Comparison of ENCODE assay signal across 15 cellular contexts in the genomic region with DNA sequence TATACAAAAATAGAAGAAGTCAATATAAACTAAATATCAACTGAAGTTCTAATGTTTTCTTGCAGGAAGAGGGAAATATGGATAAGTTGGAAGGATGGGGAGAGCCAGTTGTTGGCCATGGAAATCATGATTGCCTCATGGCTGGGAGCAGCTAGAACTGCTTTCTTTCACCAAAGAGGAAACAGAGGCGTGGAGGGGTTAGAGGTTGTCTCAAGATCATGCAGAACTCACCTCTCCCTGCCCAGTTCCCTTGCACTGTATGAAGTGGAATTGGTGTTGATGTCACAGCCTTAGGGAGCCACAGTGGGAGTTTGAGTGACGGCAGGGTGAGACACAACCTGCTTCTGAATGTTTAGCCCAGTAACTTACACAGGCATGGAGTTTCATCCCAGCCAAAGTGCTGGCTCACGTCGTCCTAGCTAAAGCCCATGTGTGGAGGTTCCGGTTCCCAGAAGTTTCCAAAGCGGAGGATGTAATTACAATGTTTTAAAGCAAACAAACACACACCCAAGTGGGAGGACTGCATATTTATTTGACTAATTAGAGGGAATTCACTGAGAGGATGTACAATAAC.
A peak's percentile ranks its signal among the peaks of the same experiment; 100 is the strongest.
DNase-seq lines count a peak whose midpoint lies in the region; ATAC-seq and TF ChIP-seq lines count a peak whose summit lies in the region.
"Had no signal": no experiment of that assay in that cellular context is flagged by ENCODE, and none has a peak within 500 bp of the region (broad histone marks: within the 10 kb centered on the region; RNA-seq: fewer than 3 reads in every experiment).

No MANE protein-coding gene starts in this region.

- H3K4me3 ChIP-seq in body of pancreas (no peak overlapping the region), right cardiac atrium (ENCODE audit: low read length) (no peak overlapping the region), skin epidermis (no peak overlapping the region)
- H3K4me3 ChIP-seq: SJSA1 had no signal

- 50 to 65% methylated on average over 6 of the region's 6 CpGs for WGBS in body of pancreas, 2 donors
- WGBS in right cardiac atrium: 40% methylated on average over 6 of the region's 6 CpGs

- peak; percentile 43 for ATAC-seq in body of pancreas
- peak; percentile 59 to 68 for ATAC-seq in right cardiac atrium
- no peak for ATAC-seq in GM18858 (IDR thresholded peaks at IDR 0.05; ENCODE audit: unreplicated experiment)
- ATAC-seq: naive thymus-derived CD8-positive, alpha-beta T cell; WTC11 had no signal

- intact Hi-C loops in body of pancreas (cut with DNase I) (no loop called here), right cardiac atrium (cut with DNase I) (no loop called here)

- no peaks in the 10 kb centered on the region for H3K27me3 ChIP-seq in body of pancreas
- no peaks in the 10 kb centered on the region for H3K27me3 ChIP-seq in right cardiac atrium (ENCODE audit: control insufficient read depth, insufficient read depth)
- H3K27me3 ChIP-seq: SJSA1 had no signal

- peak; percentile 25 for DNase-seq in GM04504 (ENCODE audit: low read depth)
- DNase-seq in body of pancreas: peak in 1 of 4 donors; percentile 5
- peak in 2 of 3 donors; percentile 51 to 83 for DNase-seq in right cardiac atrium
- DNase-seq in NCI-H82 (lab: John Stamatoyannopoulos, UW): no peak
- DNase-seq in activated CD4-positive, alpha-beta T cell treated with anti-CD3 and anti-CD28 coated beads for 1 hour: no peak
- DNase-seq in NCI-H2081 (lab: John Stamatoyannopoulos, UW): no peak
- DNase-seq: activated T-cell treated with anti-CD3 and anti-CD28 coated beads for 4 hours; GF-D8; naive thymus-derived CD8-positive, alpha-beta T cell; NCI-H524 had no signal

- H3K27ac ChIP-seq in body of pancreas (no peak overlapping the region), right cardiac atrium (ENCODE audit: low read length) (peak overlapping the region; percentile 54), skin epidermis (peak overlapping the region in 15 of 21 experiments; percentile 4 to 81 (median 58))
- H3K27ac ChIP-seq: epithelial cell of prostate, SJSA1 had no signal

- no peaks in the 10 kb centered on the region for H3K36me3 ChIP-seq in body of pancreas (replicated peaks in 1 of 2; ENCODE audit: insufficient read depth in 1 of 2, low read depth in 2 of 2)
- H3K36me3 ChIP-seq: SJSA1 had no signal

- TF ChIP-seq POLR2A in body of pancreas (IDR thresholded peaks at IDR 0.05): no peak

- no peak for TF ChIP-seq CTCF in body of pancreas (IDR thresholded peaks at IDR 0.05)

- no peaks in the 10 kb centered on the region for H3K9me3 ChIP-seq in body of pancreas
- H3K9me3 ChIP-seq in right cardiac atrium (ENCODE audit: control insufficient read depth, low read length): no peaks in the 10 kb centered on the region
- H3K9me3 ChIP-seq: SJSA1 had no signal

- H3K4me1 ChIP-seq in body of pancreas (no peaks in the 10 kb centered on the region), right cardiac atrium (ENCODE audit: control insufficient read depth, insufficient read depth, low read length) (no peaks in the 10 kb centered on the region)

Comparison
In these comparisons a context has a peak if more than half of its experiments do, and no peak if none do; other contexts are left out.
1. DNase-seq: peak in GM04504 (single experiment) and right cardiac atrium (2 of 3); none in NCI-H82 (single experiment), activated CD4-positive, alpha-beta T cell treated with anti-CD3 and anti-CD28 coated beads for 1 hour (single experiment) and NCI-H2081 (0 of 2).
2. H3K27ac ChIP-seq: peak in right cardiac atrium (single experiment) and skin epidermis (15 of 21); none in body of pancreas (0 of 4).